ENCODE assay signal across 8 cellular contexts in the genomic region with DNA sequence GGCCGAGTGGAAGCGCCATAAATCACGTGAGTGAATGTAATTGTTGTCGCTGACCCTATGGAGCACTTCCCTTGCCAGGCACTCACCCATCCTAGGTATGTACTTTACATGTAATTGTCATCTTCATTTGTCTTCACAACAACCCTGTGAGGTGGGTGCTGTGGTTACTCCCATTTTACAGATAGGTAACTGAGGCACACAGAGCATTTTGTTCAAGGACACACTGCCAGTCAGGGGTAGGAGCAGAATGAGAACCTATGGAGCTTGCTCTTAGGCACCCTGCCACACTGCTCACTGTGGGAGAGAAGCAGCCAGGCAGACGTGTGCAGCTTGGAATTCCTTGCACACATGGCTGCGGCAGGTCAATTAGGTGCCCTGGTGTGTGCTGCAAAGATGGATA. TPM values are rescaled to one million over a fixed set of nuclear protein-coding genes. Genes with fewer than 3 reads are reported as not detected.
A peak's percentile ranks its signal among the peaks of the same experiment; 100 is the strongest.
DNase-seq lines count a peak whose midpoint lies in the region; ATAC-seq lines count a peak whose summit lies in the region.

No MANE protein-coding gene starts in this region.

- peak overlapping the region; percentile 91 for H3K4me3 ChIP-seq in iPS-20b (ENCODE audit: low read length)
- H3K4me3 ChIP-seq in stomach smooth muscle (ENCODE audit: low read length in 2 of 2): peak overlapping the region; percentile 90 to 99

- no peaks in the 10 kb centered on the region for H3K9me3 Mint-ChIP-seq in T-helper 1 cell treated with Interleukin-12 subunit alpha and Interleukin-12 subunit beta and Interleukin-4 antibody, amounts not matched to agents 30 μg/mL and 1 μg/mL, for 36 hours
- H3K9me3 Mint-ChIP-seq in activated T-helper 17 cell treated with anti-CD3 and anti-CD28 coated beads, Interleukin-2, amount 50 U/mL, for 72 hours: no peaks in the 10 kb centered on the region

- H3K9me3 ChIP-seq in iPS-20b (ENCODE audit: insufficient read depth, low read depth, low read length): no peaks in the 10 kb centered on the region
- H3K9me3 ChIP-seq in stomach smooth muscle (ENCODE audit: control insufficient read depth in 2 of 2, low read length in 2 of 2): no peaks in the 10 kb centered on the region

- peak overlapping the region; percentile 81 for H3K27ac ChIP-seq in iPS-20b (ENCODE audit: low read length)
- H3K27ac ChIP-seq in stomach smooth muscle (ENCODE audit: low read length): peak overlapping the region; percentile 60

- peak overlapping the region; percentile 94; the same call in 1 of the 2 replicates for H3K9ac ChIP-seq in iPS-20b (ENCODE audit: low read depth, low read length)
- peak overlapping the region; percentile 78 to 98 for H3K9ac ChIP-seq in stomach smooth muscle (ENCODE audit: low read length in 2 of 2)

- H3K27ac Mint-ChIP-seq in T-helper 1 cell treated with Interleukin-12 subunit alpha and Interleukin-12 subunit beta and Interleukin-4 antibody, amounts not matched to agents 30 μg/mL and 1 μg/mL, for 36 hours: peak overlapping the region; percentile 83
- peak overlapping the region; percentile 89 for H3K27ac Mint-ChIP-seq in activated T-helper 17 cell treated with anti-CD3 and anti-CD28 coated beads, Interleukin-2, amount 50 U/mL, for 72 hours

- H3K4me1 ChIP-seq in iPS-20b (ENCODE audit: insufficient read depth, low read length): no peaks in the 10 kb centered on the region
- H3K4me1 ChIP-seq in stomach smooth muscle (ENCODE audit: control insufficient read depth, insufficient read depth, low read length): peaks cover 14% of the 10 kb centered on the region

- DNase-seq in T-helper 1 cell (no peak), posterior vena cava (ENCODE audit: low spot score) (no peak), germinal center (ENCODE audit: low spot score) (no peak), inferior parietal cortex (ENCODE audit: extremely low spot score) (no peak)

- intact Hi-C loops in posterior vena cava (cut with DNase I): no loop called here

- H3K36me3 Mint-ChIP-seq in T-helper 1 cell treated with Interleukin-12 subunit alpha and Interleukin-12 subunit beta and Interleukin-4 antibody, amounts not matched to agents 30 μg/mL and 1 μg/mL, for 36 hours (ENCODE audit: low read depth): peaks cover 5% of the 10 kb centered on the region
- peaks cover 5% of the 10 kb centered on the region for H3K36me3 Mint-ChIP-seq in activated T-helper 17 cell treated with anti-CD3 and anti-CD28 coated beads, Interleukin-2, amount 50 U/mL, for 72 hours (ENCODE audit: low read depth)

- H3K4me1 Mint-ChIP-seq in T-helper 1 cell treated with Interleukin-12 subunit alpha and Interleukin-12 subunit beta and Interleukin-4 antibody, amounts not matched to agents 30 μg/mL and 1 μg/mL, for 36 hours (ENCODE audit: low read depth): peaks cover 22% of the 10 kb centered on the region
- H3K4me1 Mint-ChIP-seq in activated T-helper 17 cell treated with anti-CD3 and anti-CD28 coated beads, Interleukin-2, amount 50 U/mL, for 72 hours: peaks cover 16% of the 10 kb centered on the region

- no peak for ATAC-seq in activated T-helper 17 cell treated with anti-CD3 and anti-CD28 coated beads, Interleukin-2, amount 50 U/mL, for 72 hours (replicated peaks)

- no peaks in the 10 kb centered on the region for H3K27me3 ChIP-seq in iPS-20b (ENCODE audit: insufficient read depth, low read length)
- H3K27me3 ChIP-seq in stomach smooth muscle (ENCODE audit: control insufficient read depth in 1 of 2, insufficient read depth in 2 of 2, low read length in 2 of 2): no peaks in the 10 kb centered on the region

- H3K36me3 ChIP-seq in iPS-20b (ENCODE audit: insufficient read depth, low read depth, low read length): no peaks in the 10 kb centered on the region
- H3K36me3 ChIP-seq in stomach smooth muscle (ENCODE audit: control insufficient read depth in 2 of 2, insufficient read depth in 2 of 2, low read length in 2 of 2): peaks cover 0 to 3% of the 10 kb centered on the region in 2 donors

- peak overlapping the region; percentile 86 for H3K4me3 Mint-ChIP-seq in T-helper 1 cell treated with Interleukin-12 subunit alpha and Interleukin-12 subunit beta and Interleukin-4 antibody, amounts not matched to agents 30 μg/mL and 1 μg/mL, for 36 hours
- H3K4me3 Mint-ChIP-seq in activated T-helper 17 cell treated with anti-CD3 and anti-CD28 coated beads, Interleukin-2, amount 50 U/mL, for 72 hours: peak overlapping the region; percentile 91

- H3K27me3 Mint-ChIP-seq in T-helper 1 cell treated with Interleukin-12 subunit alpha and Interleukin-12 subunit beta and Interleukin-4 antibody, amounts not matched to agents 30 μg/mL and 1 μg/mL, for 36 hours (ENCODE audit: low read depth): peaks cover 3% of the 10 kb centered on the region
- no peaks in the 10 kb centered on the region for H3K27me3 Mint-ChIP-seq in activated T-helper 17 cell treated with anti-CD3 and anti-CD28 coated beads, Interleukin-2, amount 50 U/mL, for 72 hours

RNA-seq across cellular contexts. Expression of gene EFCAB6, which starts 0.8 kb away (rescaled TPM):
- total RNA-seq in activated T-helper 17 cell treated with anti-CD3 and anti-CD28 coated beads, Interleukin-2, amount 50 U/mL, for 72 hours: under 1 TPM in 1 of 2 donors, not detected in 1; 0.09 TPM
- 1 to 10 TPM; 1.7 to 2.0 TPM for total RNA-seq in posterior vena cava

RNA-seq across cellular contexts. Expression of gene SULT4A1, which starts 49.4 kb away (rescaled TPM):
- under 1 TPM in 1 of 2 donors, not detected in 1; 0.11 TPM for total RNA-seq in activated T-helper 17 cell treated with anti-CD3 and anti-CD28 coated beads, Interleukin-2, amount 50 U/mL, for 72 hours
- not detected for total RNA-seq in posterior vena cava
